Comparison of ENCODE assay signal across 8 cellular contexts in genomic region chr14:95993768-95994592, GRCh38. TPM values are rescaled to one million over a fixed set of nuclear protein-coding genes. Genes with fewer than 3 reads are reported as not detected.
DNase-seq lines count a peak whose midpoint lies in the region; ATAC-seq and TF ChIP-seq lines count a peak whose summit lies in the region.

No MANE protein-coding gene starts in this region.

- no peak for ATAC-seq in heart right ventricle
- no peak for ATAC-seq in left cardiac atrium
- ATAC-seq in GM19035 (IDR thresholded peaks at IDR 0.05; ENCODE audit: unreplicated experiment), result no peak
- ATAC-seq in HG03196 (IDR thresholded peaks at IDR 0.05; ENCODE audit: unreplicated experiment), result no peak

- H3F3A ChIP-seq in MM.1S (ENCODE audit: insufficient read depth, low read length), result no peaks in the 10 kb centered on the region

- H3K4me3 ChIP-seq in heart right ventricle (no peak overlapping the region), MM.1S (ENCODE audit: low read length) (no peak overlapping the region), SJCRH30 (no peak overlapping the region)

- DNase-seq in heart right ventricle (peak in 1 of 2 donors; percentile 16), left cardiac atrium (no peak), MM.1S (peak; percentile 23), SJCRH30 (peak; percentile 24 to 73), ecto neural progenitor cell (ENCODE audit: low spot score) (peak; percentile 56), medulla oblongata (ENCODE audit: extremely low spot score) (peak; percentile 82)

- H3K36me3 ChIP-seq in heart right ventricle (no peaks in the 10 kb centered on the region), MM.1S (replicated peaks; ENCODE audit: insufficient read depth, low read length) (no peaks in the 10 kb centered on the region), SJCRH30 (no peaks in the 10 kb centered on the region)

- no peak overlapping the region for H2AFZ ChIP-seq in MM.1S (ENCODE audit: low read length)

- peaks cover 0 to 30% (median 12%) of the 10 kb centered on the region in 11 donors for H3K9me3 ChIP-seq in heart right ventricle
- H3K9me3 ChIP-seq in MM.1S (replicated peaks; ENCODE audit: insufficient read depth, low read length), result no peaks in the 10 kb centered on the region
- no peaks in the 10 kb centered on the region for H3K9me3 ChIP-seq in SJCRH30 (replicated peaks)

- peak; percentile 58 to 84 (median 81) for TF ChIP-seq CTCF in heart right ventricle (IDR thresholded peaks at IDR 0.05)
- peak; percentile 58 for TF ChIP-seq CTCF in MM.1S (IDR thresholded peaks at IDR 0.05; ENCODE audit: low read length)

- no peaks in the 10 kb centered on the region for H3K79me2 ChIP-seq in MM.1S (ENCODE audit: low read length)

- no peak overlapping the region for H3K27ac ChIP-seq in heart right ventricle
- no peak overlapping the region for H3K27ac ChIP-seq in MM.1S (ENCODE audit: low read length)
- H3K27ac ChIP-seq in SJCRH30, result no peak overlapping the region

- no peaks in the 10 kb centered on the region for H4K20me1 ChIP-seq in MM.1S (ENCODE audit: insufficient read depth, low read length)

- no peaks in the 10 kb centered on the region for H3K9me2 ChIP-seq in MM.1S (replicated peaks; ENCODE audit: insufficient read depth, low read length)

- intact Hi-C loops in heart right ventricle (cut with DNase I) (loop anchor here (1.0 to 10.0 kb wide), 10 partner anchors 101 to 569 kb away; no protein-coding TSS in a partner anchor), left cardiac atrium (cut with DNase I) (loop anchor here (2.0 to 10.0 kb wide), 5 partner anchors 281 to 1307 kb away; no protein-coding TSS in a partner anchor)

- no peak overlapping the region for H3K4me2 ChIP-seq in MM.1S (ENCODE audit: low read depth, low read length)

- H3K27me3 ChIP-seq in heart right ventricle (peaks cover 0 to 50% (median 36%) of the 10 kb centered on the region in 7 donors), MM.1S (replicated peaks; ENCODE audit: insufficient read depth, low read length) (no peaks in the 10 kb centered on the region), SJCRH30 (no peaks in the 10 kb centered on the region)

- H3K4me1 ChIP-seq in heart right ventricle (no peaks in the 10 kb centered on the region), MM.1S (ENCODE audit: low read length) (no peaks in the 10 kb centered on the region), SJCRH30 (no peaks in the 10 kb centered on the region)

- H3K9ac ChIP-seq in MM.1S (ENCODE audit: low read length), result no peak overlapping the region

- WGBS in heart right ventricle, 2 donors, result 34 to 36% methylated on average over 5 of the region's 5 CpGs

RNA-seq across cellular contexts. Expression of gene C14orf132, which starts 45.2 kb away (rescaled TPM):
- total RNA-seq in heart right ventricle (10 to 100 TPM in 3 of 10 donors, 1 to 10 TPM in 6, under 1 TPM in 1; 0.85 to 16.2 (median 3.8) TPM), left cardiac atrium (1 to 10 TPM; 2.7 to 2.9 TPM)
- polyA plus RNA-seq in heart right ventricle, result 1 to 10 TPM in 1 of 2 donors, under 1 TPM in 1; 0.80 to 2.5 TPM
- total RNA-seq in SJCRH30 (2014; rRNA removed; shearing (Covaris generic)), result not detected in 2 replicates
